Comparison of ENCODE assay signal across 8 cellular contexts in genomic region chr7:151247611-151248176, GRCh38.
DNase-seq lines count a peak whose midpoint lies in the region; ATAC-seq lines count a peak whose summit lies in the region.
"Had no signal": no experiment of that assay in that cellular context is flagged by ENCODE, and none has a peak within 500 bp of the region (broad histone marks: within the 10 kb centered on the region; RNA-seq: fewer than 3 reads in every experiment).

No MANE protein-coding gene starts in this region.

- H3K36me3 ChIP-seq in HUES48 (ENCODE audit: control insufficient read depth, insufficient read depth, low read length), result no peaks in the 10 kb centered on the region
- H3K36me3 ChIP-seq in subcutaneous abdominal adipose tissue (ENCODE audit: control insufficient read depth in 5 of 5, insufficient read depth in 5 of 5, low read length in 5 of 5), result no peaks in the 10 kb centered on the region
- H3K36me3 ChIP-seq: neutrophil had no signal

- no peak overlapping the region for H3K9ac ChIP-seq in HUES48 (ENCODE audit: low read depth, low read length)
- peak overlapping the region; percentile 8 to 71 (median 10) for H3K9ac ChIP-seq in subcutaneous abdominal adipose tissue (ENCODE audit: low read length in 5 of 5)

- peak overlapping the region; percentile 75 for H3K4me3 Mint-ChIP-seq in activated naive CD8-positive, alpha-beta T cell treated with anti-CD3 and anti-CD28 coated beads, Interleukin-2, amount 50 U/mL, for 24 hours

- H3K36me3 Mint-ChIP-seq in activated naive CD8-positive, alpha-beta T cell treated with anti-CD3 and anti-CD28 coated beads, Interleukin-2, amount 50 U/mL, for 24 hours (ENCODE audit: low read depth), result no peaks in the 10 kb centered on the region

- peaks cover 53% of the 10 kb centered on the region for H3K4me1 Mint-ChIP-seq in activated naive CD8-positive, alpha-beta T cell treated with anti-CD3 and anti-CD28 coated beads, Interleukin-2, amount 50 U/mL, for 24 hours

- peaks cover 66% of the 10 kb centered on the region for H3K27me3 ChIP-seq in HUES48 (ENCODE audit: control insufficient read depth, insufficient read depth, low read length)
- H3K27me3 ChIP-seq in subcutaneous abdominal adipose tissue (ENCODE audit: control insufficient read depth in 5 of 5, insufficient read depth in 4 of 5, low read length in 5 of 5), result peaks cover 0 to 17% (median 11%) of the 10 kb centered on the region in 5 donors

- H3K27me3 Mint-ChIP-seq in activated naive CD8-positive, alpha-beta T cell treated with anti-CD3 and anti-CD28 coated beads, Interleukin-2, amount 50 U/mL, for 24 hours, result peaks cover 46% of the 10 kb centered on the region

- H3K9me3 Mint-ChIP-seq in activated naive CD8-positive, alpha-beta T cell treated with anti-CD3 and anti-CD28 coated beads, Interleukin-2, amount 50 U/mL, for 24 hours, result no peaks in the 10 kb centered on the region

- H3K27ac ChIP-seq in HUES48 (ENCODE audit: low read depth, low read length), result no peak overlapping the region
- H3K27ac ChIP-seq in subcutaneous abdominal adipose tissue (ENCODE audit: low read depth, low read length), result peak overlapping the region; percentile 46
- H3K27ac ChIP-seq: neutrophil had no signal

- H3K9me3 ChIP-seq in HUES48 (ENCODE audit: control insufficient read depth, insufficient read depth, low read length) (no peaks in the 10 kb centered on the region), subcutaneous abdominal adipose tissue (ENCODE audit: control insufficient read depth in 5 of 5, low read length in 5 of 5) (no peaks in the 10 kb centered on the region)
- H3K9me3 ChIP-seq: neutrophil had no signal

- H3K4me3 ChIP-seq in HUES48 (ENCODE audit: low read depth, low read length) (peak overlapping the region; percentile 57; the same call in 1 of the 2 replicates), subcutaneous abdominal adipose tissue (ENCODE audit: low read depth in 1 of 5, low read length in 5 of 5) (peak overlapping the region; percentile 59 to 68 (median 62))

- peaks cover 57% of the 10 kb centered on the region for H3K4me1 ChIP-seq in HUES48 (ENCODE audit: control insufficient read depth, insufficient read depth, low read length)
- peaks cover 6 to 90% (median 71%) of the 10 kb centered on the region in 5 donors for H3K4me1 ChIP-seq in subcutaneous abdominal adipose tissue (ENCODE audit: control insufficient read depth in 5 of 5, insufficient read depth in 5 of 5, low read length in 5 of 5)

- H3K27ac Mint-ChIP-seq in activated naive CD8-positive, alpha-beta T cell treated with anti-CD3 and anti-CD28 coated beads, Interleukin-2, amount 50 U/mL, for 24 hours, result no peak overlapping the region

- ATAC-seq in activated naive CD8-positive, alpha-beta T cell treated with anti-CD3 and anti-CD28 coated beads, Interleukin-2, amount 50 U/mL, for 24 hours, result no peak

- no peak for DNase-seq in activated naive CD8-positive, alpha-beta T cell treated with anti-CD3 and anti-CD28 coated beads, Interleukin-2, amount 50 U/mL, for 24 hours
- peak; percentile 67 for DNase-seq in islet precursor cell
- DNase-seq in SKM-1 (lab: John Stamatoyannopoulos, UW; ENCODE audit: unreplicated experiment), result no peak
- DNase-seq in NCI-H774 (lab: John Stamatoyannopoulos, UW), result no peak
- no peak for DNase-seq in NCI-H187 treated with DMSO at 0.1 percent for 48 hours (lab: John Stamatoyannopoulos, UW)
